ENCODE assay signal across 22 cellular contexts in genomic region chr5:34511481-34511880, GRCh38.
DNase-seq lines count a peak whose midpoint lies in the region; ATAC-seq and TF ChIP-seq lines count a peak whose summit lies in the region.
"Had no signal": no experiment of that assay in that cellular context is flagged by ENCODE, and none has a peak within 500 bp of the region (broad histone marks: within the 10 kb centered on the region; RNA-seq: fewer than 3 reads in every experiment).

No MANE protein-coding gene starts in this region.

- H3K36me3 ChIP-seq in lower lobe of right lung = no peaks in the 10 kb centered on the region
- no peaks in the 10 kb centered on the region for H3K36me3 ChIP-seq in prostate gland
- H3K36me3 ChIP-seq: colonic mucosa had no signal

- H3K4me3 ChIP-seq in lower lobe of right lung (no peak overlapping the region), prostate gland (no peak overlapping the region)
- H3K4me3 ChIP-seq: body of pancreas, colonic mucosa, lung, psoas muscle had no signal

- intact Hi-C loops in lower lobe of right lung (cut with DNase I) (no loop called here), prostate gland (cut with DNase I) (no loop called here)

- TF ChIP-seq CTCF in 22Rv1 (IDR thresholded peaks at IDR 0.05) = no peak
- no peak for TF ChIP-seq CTCF in VCaP (conservative IDR thresholded peaks at IDR 0.05)
- TF ChIP-seq CTCF in lower lobe of right lung (IDR thresholded peaks at IDR 0.05) = no peak
- no peak for TF ChIP-seq CTCF in prostate gland (IDR thresholded peaks at IDR 0.05)

- no peaks in the 10 kb centered on the region for H3K9me3 ChIP-seq in lower lobe of right lung
- no peaks in the 10 kb centered on the region for H3K9me3 ChIP-seq in prostate gland
- H3K9me3 ChIP-seq: body of pancreas, colonic mucosa, psoas muscle had no signal

- WGBS in prostate gland = 30% methylated on average over 1 of the region's 1 CpG

- DNase-seq in lower lobe of right lung (no peak), prostate gland (ENCODE audit: low spot score) (no peak)
- no peak for DNase-seq in stimulated activated naive CD4-positive, alpha-beta T cell treated with Interleukin-2 at 50 U/mL for 16 hours (lab: John Stamatoyannopoulos, UW)
- DNase-seq: activated CD4-positive, alpha-beta T cell treated with anti-CD3 and anti-CD28 coated beads, Interleukin-2, amount 10 ng/mL, durations not matched to agents 7 days and 5 days; activated naive CD8-positive, alpha-beta T cell treated with anti-CD3 and anti-CD28 coated beads, Interleukin-2, amount 10 ng/mL, durations not matched to agents 7 days and 5 days; body of pancreas; GOT3; immature natural killer cell; KBM-7; naive thymus-derived CD4-positive, alpha-beta T cell; NCI-H1694 treated with DMSO at 0.1 percent for 48 hours; NCI-H345; NCI-H82; PC-3; psoas muscle had no signal

- ATAC-seq in lower lobe of right lung (no peak), GM18868 (IDR thresholded peaks at IDR 0.05; ENCODE audit: unreplicated experiment) (no peak), GM18520 (IDR thresholded peaks at IDR 0.05; ENCODE audit: unreplicated experiment) (no peak), HG03342 (IDR thresholded peaks at IDR 0.05; ENCODE audit: unreplicated experiment) (no peak)
- ATAC-seq: naive thymus-derived CD4-positive, alpha-beta T cell had no signal

- H3K4me1 ChIP-seq in lower lobe of right lung (peaks cover 5% of the 10 kb centered on the region), prostate gland (replicated peaks) (peaks cover 6% of the 10 kb centered on the region)
- H3K4me1 ChIP-seq: colonic mucosa, psoas muscle had no signal

- H3K27ac ChIP-seq in 22Rv1 (peak overlapping the region; percentile 80), VCaP (peak overlapping the region; percentile 90), lower lobe of right lung (peak overlapping the region; percentile 13), prostate gland (peak overlapping the region; percentile 65 to 77)
- H3K27ac ChIP-seq: colonic mucosa, psoas muscle had no signal

- H3K27me3 ChIP-seq in lower lobe of right lung (ENCODE audit: low read depth) = no peaks in the 10 kb centered on the region
- H3K27me3 ChIP-seq in prostate gland (replicated peaks; ENCODE audit: insufficient read depth) = no peaks in the 10 kb centered on the region
- H3K27me3 ChIP-seq: body of pancreas, colonic mucosa had no signal

- TF ChIP-seq POLR2A in prostate gland (IDR thresholded peaks at IDR 0.05) = no peak

Comparison
In these comparisons a context has a peak if more than half of its experiments do, and no peak if none do; other contexts are left out.
1. H3K27ac ChIP-seq: peak in every context shown above with its lines; median percentile 90 in VCaP; 80 in 22Rv1; 71 in prostate gland; 13 in lower lobe of right lung.